Comparison of ENCODE assay signal across 22 cellular contexts in the genomic region with DNA sequence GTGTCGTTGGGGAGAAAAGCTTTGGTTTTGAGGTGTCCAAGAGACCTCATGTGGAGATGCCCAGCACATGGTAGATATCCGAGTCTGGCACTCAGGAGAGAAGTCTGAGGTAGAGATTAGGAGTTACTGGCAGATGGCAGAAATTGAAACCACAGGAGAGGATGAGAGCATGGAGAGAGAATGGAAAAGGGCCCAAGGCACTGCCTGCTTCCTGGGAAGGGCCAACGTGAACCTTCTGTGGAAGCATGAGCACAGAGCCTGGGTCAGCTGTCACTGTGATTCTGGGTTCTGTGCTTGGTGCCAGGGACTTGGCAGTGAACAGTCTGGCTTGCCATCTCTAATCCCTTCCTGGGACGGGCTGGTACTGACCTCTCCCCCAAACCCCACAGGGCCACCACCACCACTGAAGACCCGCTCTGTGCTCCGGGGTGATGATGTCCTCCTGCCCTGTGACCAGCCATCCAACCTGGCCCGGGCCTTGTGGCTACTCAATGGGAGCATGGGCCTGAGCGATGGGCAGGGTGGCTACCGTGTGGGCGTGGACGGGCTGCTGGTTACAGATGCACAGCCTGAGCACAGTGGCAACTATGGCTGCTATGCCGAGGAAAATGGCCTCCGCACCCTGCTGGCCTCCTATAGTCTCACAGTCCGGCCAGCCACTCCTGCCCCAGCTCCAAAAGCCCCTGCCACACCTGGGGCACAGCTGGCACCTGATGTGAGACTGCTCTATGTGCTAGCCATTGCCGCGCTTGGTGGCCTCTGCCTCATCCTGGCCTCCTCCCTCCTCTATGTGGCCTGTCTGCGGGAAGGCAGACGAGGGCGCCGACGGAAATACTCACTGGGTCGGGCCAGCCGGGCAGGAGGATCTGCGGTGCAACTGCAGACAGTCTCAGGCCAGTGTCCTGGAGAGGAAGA. TPM values are rescaled to one million over a fixed set of nuclear protein-coding genes. Genes with fewer than 3 reads are reported as not detected.
DNase-seq lines count a peak whose midpoint lies in the region; FAIRE-seq and TF ChIP-seq lines count a peak whose summit lies in the region.
"Had no signal": no experiment of that assay in that cellular context is flagged by ENCODE, and none has a peak within 500 bp of the region (broad histone marks: within the 10 kb centered on the region; RNA-seq: fewer than 3 reads in every experiment).

No MANE protein-coding gene starts in this region.

- H3K36me3 ChIP-seq in H7 (replicated peaks; ENCODE audit: control insufficient read depth, insufficient read depth, low read length) = peaks cover 4% of the 10 kb centered on the region
- peaks cover 54% of the 10 kb centered on the region for H3K36me3 ChIP-seq in WERI-Rb-1

- H3K27me3 ChIP-seq in H7 (ENCODE audit: control insufficient read depth, insufficient read depth, low read length) (no peaks in the 10 kb centered on the region), WERI-Rb-1 (ENCODE audit: insufficient read depth, low read depth, severe bottlenecking) (no peaks in the 10 kb centered on the region)
- H3K27me3 ChIP-seq: brain microvascular endothelial cell had no signal

- no peaks in the 10 kb centered on the region for H3K9me3 ChIP-seq in WERI-Rb-1 (ENCODE audit: severe bottlenecking)
- H3K9me3 ChIP-seq: prostate gland had no signal

- peak overlapping the region; percentile 47 for H3K27ac ChIP-seq in WERI-Rb-1
- H3K27ac ChIP-seq: brain microvascular endothelial cell, epithelial cell of prostate, prostate gland, SK-N-MC had no signal

- H3K4me3 ChIP-seq in H7 (ENCODE audit: insufficient read depth, low read depth, low read length) (no peak overlapping the region), WERI-Rb-1 (ENCODE audit: low read depth, low read length) (no peak overlapping the region)
- H3K4me3 ChIP-seq: prostate gland, SK-N-MC had no signal

- DNase-seq in H7 (peak; percentile 37), WERI-Rb-1 (no peak), islet precursor cell (peak; percentile 30), posterior vena cava (ENCODE audit: low spot score) (peak; percentile 76), D721Med (ENCODE audit: insufficient read length, low spot score) (no peak), NCI-H1105 (lab: John Stamatoyannopoulos, UW) (no peak), NCI-H446 (lab: John Stamatoyannopoulos, UW) (no peak)
- DNase-seq: activated B cell treated with CpG ODN at 0.5 μM for 24 hours; activated CD8-positive, alpha-beta T cell treated with anti-CD3 and anti-CD28 coated beads, Interleukin-2, amount 10 ng/mL, durations not matched to agents 7 days and 5 days; brain microvascular endothelial cell; dermis blood vessel endothelial cell; Kasumi-1; NCI-H1048; NCI-H2081 treated with DMSO at 0.1 percent for 48 hours; NCI-H510A; stimulated activated CD4-positive, alpha-beta T cell treated with anti-CD3 and anti-CD28 coated beads, Interleukin-2, amount 100 ng/mL, for 24 hours; stimulated activated naive CD8-positive, alpha-beta T cell treated with anti-CD3 and anti-CD28 coated beads, Interleukin-15, Interleukin-2, amounts not matched to agents 100 U/mL and 50 U/mL, for 24 hours; trophoblast cell had no signal

- FAIRE-seq in D721Med (lab: Jason Lieb, UNC) = no peak
- FAIRE-seq: keratinocyte had no signal

- no peak for TF ChIP-seq CTCF in WERI-Rb-1 (IDR thresholded peaks at IDR 0.05; ENCODE audit: low read depth, low read length)
- TF ChIP-seq CTCF in D721Med (IDR thresholded peaks at IDR 0.05; ENCODE audit: insufficient read depth, missing control alignments) = no peak

- intact Hi-C loops in posterior vena cava (cut with DNase I) = no loop called here

RNA-seq across cellular contexts. Expression of gene MRPL43, which starts 4.1 kb away (rescaled TPM):
- total RNA-seq in H7 (2014; rRNA removed; shearing (Covaris generic)) = 106 and 107 TPM in 2 replicates
- total RNA-seq in posterior vena cava = 10 to 100 TPM; 48.6 to 53.9 TPM

RNA-seq across cellular contexts. Expression of gene TWNK, which starts 4.2 kb away (rescaled TPM):
- total RNA-seq in H7 (2014; rRNA removed; shearing (Covaris generic)) = 16.0 and 19.2 TPM in 2 replicates
- 1 to 10 TPM; 5.2 to 5.6 TPM for total RNA-seq in posterior vena cava

RNA-seq across cellular contexts. Expression of gene SEMA4G, which starts 13.9 kb away (rescaled TPM):
- total RNA-seq in H7 (2014; rRNA removed; shearing (Covaris generic)) = 3.4 and 8.2 TPM in 2 replicates
- total RNA-seq in posterior vena cava = 1 to 10 TPM; 1.1 to 1.6 TPM

RNA-seq across cellular contexts. Expression of gene LZTS2, which starts 16.4 kb away (rescaled TPM):
- total RNA-seq in H7 (2014; rRNA removed; shearing (Covaris generic)) = 107 and 108 TPM in 2 replicates
- 10 to 100 TPM; 71.4 to 91.3 TPM for total RNA-seq in posterior vena cava

RNA-seq across cellular contexts. Expression of gene PDZD7, which starts 47.8 kb away (rescaled TPM):
- total RNA-seq in H7 (2014; rRNA removed; shearing (Covaris generic)) = 2.3 and 5.1 TPM in 2 replicates
- total RNA-seq in posterior vena cava = under 1 TPM; 0.48 to 0.83 TPM

Comparison
In these comparisons a context has a peak if more than half of its experiments do, and no peak if none do; other contexts are left out.
1. DNase-seq: peak in H7 (single experiment), islet precursor cell (single experiment) and posterior vena cava (single experiment); none in WERI-Rb-1 (single experiment), D721Med (single experiment), NCI-H1105 (single experiment) and NCI-H446 (0 of 2).